ENCODE assay signal across 14 cellular contexts in the genomic region with DNA sequence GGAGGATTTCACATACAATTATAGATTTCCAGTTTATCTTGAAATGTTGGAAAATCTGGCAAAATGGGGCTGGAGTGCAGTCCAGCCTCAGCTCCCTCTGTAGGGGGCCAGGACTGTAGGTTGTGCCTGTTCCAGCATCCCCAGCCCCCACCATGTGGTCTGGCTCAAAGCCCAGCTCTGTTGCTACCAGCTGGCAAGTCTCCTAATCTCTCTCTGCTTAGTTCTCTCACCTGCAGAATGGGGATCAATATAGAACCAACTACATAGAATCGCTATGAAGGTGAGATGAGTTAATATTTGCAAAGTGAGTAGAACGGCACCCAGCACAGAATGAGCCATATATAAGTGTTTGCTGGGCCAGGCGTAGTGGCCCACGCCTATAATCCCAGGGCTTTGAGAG. TPM values are rescaled to one million over a fixed set of nuclear protein-coding genes. Genes with fewer than 3 reads are reported as not detected.
DNase-seq lines count a peak whose midpoint lies in the region; ATAC-seq and FAIRE-seq lines count a peak whose summit lies in the region.
"Had no signal": no experiment of that assay in that cellular context is flagged by ENCODE, and none has a peak within 500 bp of the region (broad histone marks: within the 10 kb centered on the region; RNA-seq: fewer than 3 reads in every experiment).

No MANE protein-coding gene starts in this region.

- no peak for FAIRE-seq in urothelium cell line (lab: Jason Lieb, UNC)
- FAIRE-seq: A549, islet of Langerhans had no signal

- intact Hi-C loops in left ventricle myocardium superior (cut with micrococcal nuclease), result no loop called here
- intact Hi-C loops in Right ventricle myocardium superior (cut with DNase I), result no loop called here

- DNase-seq in left ventricle myocardium superior, result peak; percentile 53
- DNase-seq in Right ventricle myocardium superior, result no peak
- peak; percentile 97 for DNase-seq in NCI-H345 (lab: John Stamatoyannopoulos, UW)
- peak; percentile 84 for DNase-seq in astrocyte of the hippocampus (ENCODE audit: low read depth, low spot score)
- DNase-seq in urothelium cell line (ENCODE audit: low spot score), result peak; percentile 62
- no peak for DNase-seq in effector memory CD4-positive, alpha-beta T cell
- DNase-seq: cortex of kidney had no signal

- no peaks in the 10 kb centered on the region for H3K36me3 ChIP-seq in effector memory CD4-positive, alpha-beta T cell (ENCODE audit: control insufficient read depth, insufficient read depth, low read length)
- H3K36me3 ChIP-seq: tibial nerve had no signal

- H3K4me3 ChIP-seq in effector memory CD4-positive, alpha-beta T cell (ENCODE audit: insufficient read depth, low read depth, low read length, poor library complexity, severe bottlenecking), result no peak overlapping the region
- H3K4me3 ChIP-seq: A549, tibial nerve had no signal

- no peaks in the 10 kb centered on the region for H3K9me3 ChIP-seq in effector memory CD4-positive, alpha-beta T cell (ENCODE audit: control insufficient read depth, low read length)
- H3K9me3 ChIP-seq: A549, tibial nerve had no signal

- peaks cover 4% of the 10 kb centered on the region for H3K27me3 ChIP-seq in effector memory CD4-positive, alpha-beta T cell (replicated peaks; ENCODE audit: control insufficient read depth, insufficient read depth, low read length, poor library complexity, severe bottlenecking)
- H3K27me3 ChIP-seq: tibial nerve had no signal

- ATAC-seq in left ventricle myocardium superior (no peak), Right ventricle myocardium superior (ENCODE audit: poor library complexity) (no peak), HG03520 (IDR thresholded peaks at IDR 0.05; ENCODE audit: unreplicated experiment) (no peak), HG02884 (IDR thresholded peaks at IDR 0.05; ENCODE audit: unreplicated experiment) (no peak)
- ATAC-seq: A549; activated naive CD4-positive, alpha-beta T cell treated with anti-CD3 and anti-CD28 coated beads, Interleukin-2, amount 50 U/mL, for 72 hours; sciatic nerve had no signal

- peaks cover 5% of the 10 kb centered on the region for H3K4me1 ChIP-seq in effector memory CD4-positive, alpha-beta T cell (ENCODE audit: control insufficient read depth, insufficient read depth, low read length, poor library complexity, severe bottlenecking)
- H3K4me1 ChIP-seq: A549 had no signal

- no peak overlapping the region for H3K27ac ChIP-seq in effector memory CD4-positive, alpha-beta T cell (ENCODE audit: insufficient read depth, low read length, poor library complexity, severe bottlenecking)
- H3K27ac ChIP-seq: A549, tibial nerve had no signal

RNA-seq across cellular contexts. Expression of a gene that starts 50.0 kb away (rescaled TPM):
- 117 TPM for total RNA-seq in left ventricle myocardium superior
- total RNA-seq in Right ventricle myocardium superior, result 106 TPM

Comparison
In these comparisons a context has a peak if more than half of its experiments do, and no peak if none do; other contexts are left out.
1. DNase-seq: peak in left ventricle myocardium superior (single experiment), NCI-H345 (single experiment), astrocyte of the hippocampus (single experiment) and urothelium cell line (single experiment); none in Right ventricle myocardium superior (single experiment) and effector memory CD4-positive, alpha-beta T cell (0 of 3).